In the genomic region with DNA sequence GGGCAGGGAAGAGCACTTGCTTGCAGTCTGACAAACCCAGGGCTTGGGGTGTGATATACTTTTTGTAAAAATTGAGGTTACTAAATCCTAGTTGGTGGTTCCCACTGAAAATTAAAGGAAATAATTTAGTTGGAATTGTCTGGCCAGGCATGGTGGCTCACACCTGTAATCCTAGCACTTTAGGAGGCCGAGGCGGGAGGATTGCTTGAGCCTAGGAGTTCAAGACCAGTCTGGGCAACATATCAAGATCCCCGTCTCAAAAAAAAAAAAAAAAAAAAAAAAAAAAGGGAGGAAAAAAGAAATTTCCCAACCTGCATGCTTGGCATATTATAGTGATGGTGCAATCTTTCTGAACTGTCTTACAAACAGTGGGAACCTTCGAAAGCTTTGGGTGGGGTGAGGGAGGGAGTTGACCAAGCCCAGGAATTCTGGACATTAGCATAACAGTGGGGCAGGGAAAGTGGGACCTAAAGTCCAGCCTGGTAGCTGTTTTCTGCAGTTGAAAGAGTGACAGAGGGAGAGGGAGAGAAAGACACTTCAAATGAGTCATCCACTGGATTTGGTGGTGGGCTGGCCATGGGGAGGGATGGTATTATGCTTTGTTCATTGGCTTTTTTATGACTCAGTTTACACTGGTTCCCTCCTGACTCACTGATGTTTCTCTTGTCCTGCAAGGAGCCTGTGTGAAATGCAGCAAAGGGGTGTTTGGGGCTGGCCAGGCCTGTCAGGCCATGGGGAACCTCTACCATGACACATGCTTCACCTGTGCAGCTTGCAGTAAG, we compare ENCODE assay signal across 1 cellular context.
A peak's percentile ranks its signal among the peaks of the same experiment; 100 is the strongest.
TF ChIP-seq lines count a peak whose summit lies in the region.

No MANE protein-coding gene starts in this region.

TF ChIP-seq in HepG2, 621 proteins besides CTCF, POLR2A, EP300 and RAD21 (continued from another document):
- TF ChIP-seq, protein P1, sequence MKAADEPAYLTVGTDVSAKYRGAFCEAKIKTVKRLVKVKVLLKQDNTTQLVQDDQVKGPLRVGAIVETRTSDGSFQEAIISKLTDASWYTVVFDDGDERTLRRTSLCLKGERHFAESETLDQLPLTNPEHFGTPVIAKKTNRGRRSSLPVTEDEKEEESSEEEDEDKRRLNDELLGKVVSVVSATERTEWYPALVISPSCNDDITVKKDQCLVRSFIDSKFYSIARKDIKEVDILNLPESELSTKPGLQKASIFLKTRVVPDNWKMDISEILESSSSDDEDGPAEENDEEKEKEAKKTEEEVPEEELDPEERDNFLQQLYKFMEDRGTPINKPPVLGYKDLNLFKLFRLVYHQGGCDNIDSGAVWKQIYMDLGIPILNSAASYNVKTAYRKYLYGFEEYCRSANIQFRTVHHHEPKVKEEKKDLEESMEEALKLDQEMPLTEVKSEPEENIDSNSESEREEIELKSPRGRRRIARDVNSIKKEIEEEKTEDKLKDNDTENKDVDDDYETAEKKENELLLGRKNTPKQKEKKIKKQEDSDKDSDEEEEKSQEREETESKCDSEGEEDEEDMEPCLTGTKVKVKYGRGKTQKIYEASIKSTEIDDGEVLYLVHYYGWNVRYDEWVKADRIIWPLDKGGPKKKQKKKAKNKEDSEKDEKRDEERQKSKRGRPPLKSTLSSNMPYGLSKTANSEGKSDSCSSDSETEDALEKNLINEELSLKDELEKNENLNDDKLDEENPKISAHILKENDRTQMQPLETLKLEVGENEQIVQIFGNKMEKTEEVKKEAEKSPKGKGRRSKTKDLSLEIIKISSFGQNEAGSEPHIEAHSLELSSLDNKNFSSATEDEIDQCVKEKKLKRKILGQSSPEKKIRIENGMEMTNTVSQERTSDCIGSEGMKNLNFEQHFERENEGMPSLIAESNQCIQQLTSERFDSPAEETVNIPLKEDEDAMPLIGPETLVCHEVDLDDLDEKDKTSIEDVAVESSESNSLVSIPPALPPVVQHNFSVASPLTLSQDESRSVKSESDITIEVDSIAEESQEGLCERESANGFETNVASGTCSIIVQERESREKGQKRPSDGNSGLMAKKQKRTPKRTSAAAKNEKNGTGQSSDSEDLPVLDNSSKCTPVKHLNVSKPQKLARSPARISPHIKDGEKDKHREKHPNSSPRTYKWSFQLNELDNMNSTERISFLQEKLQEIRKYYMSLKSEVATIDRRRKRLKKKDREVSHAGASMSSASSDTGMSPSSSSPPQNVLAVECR (CRISPR knock-in tag; IDR thresholded peaks at IDR 0.05; ENCODE audit: borderline replicate concordance), result peak; percentile 34; the same call in 1 of the 2 replicates
- TF ChIP-seq JUND (CRISPR knock-in tag; IDR thresholded peaks at IDR 0.05) (0 out of 2 replicates have a peak, but pooled peaks have one; percentile 21), SMC3 (IDR thresholded peaks at IDR 0.05; ENCODE audit: low read length) (peak; percentile 37; the same call in 1 of the 2 replicates), MAZ (IDR thresholded peaks at IDR 0.05; ENCODE audit: borderline replicate concordance, low read depth, low read length) (0 out of 2 replicates have a peak, but pooled peaks have one; percentile 45), MAZ (CRISPR knock-in tag; IDR thresholded peaks at IDR 0.05; ENCODE audit: low read depth) (no peak), SALL2 (CRISPR knock-in tag; IDR thresholded peaks at IDR 0.05) (no peak), CEBPB (IDR thresholded peaks at IDR 0.05; ENCODE audit: borderline replicate concordance, low read depth, low read length) (peak; percentile 94), SNRNP70 (IDR thresholded peaks at IDR 0.05; ENCODE audit: low read depth, low read length) (no peak), MAFK (conservative IDR thresholded peaks at IDR 0.05 in 1 of 2, IDR thresholded peaks at IDR 0.05 in 1 of 2; ENCODE audit: low read length in 2 of 2) (0 out of 4 replicates have a peak, but pooled peaks of 1 of the 2 experiments have one; percentile 6), FOSL1 (CRISPR knock-in tag; IDR thresholded peaks at IDR 0.05; ENCODE audit: borderline replicate concordance) (peak; percentile 59; the same call in 1 of the 2 replicates), HDAC2 (CRISPR knock-in tag; IDR thresholded peaks at IDR 0.05) (0 out of 2 replicates have a peak, but pooled peaks have one; percentile 12), ZC3H4 (CRISPR knock-in tag; IDR thresholded peaks at IDR 0.05; ENCODE audit: borderline replicate concordance) (no peak), ZNF292 (CRISPR knock-in tag; IDR thresholded peaks at IDR 0.05; ENCODE audit: borderline replicate concordance, low read depth) (peak; percentile 41; the same call in 1 of the 2 replicates), BHLHE40 (IDR thresholded peaks at IDR 0.05; ENCODE audit: low read length) (0 out of 2 replicates have a peak, but pooled peaks have one; percentile 9), BCL6 (CRISPR knock-in tag; IDR thresholded peaks at IDR 0.05) (peak; percentile 96), NCOA2 (CRISPR knock-in tag; IDR thresholded peaks at IDR 0.05) (peak; percentile 71), ZNF883 (CRISPR knock-in tag; IDR thresholded peaks at IDR 0.05; ENCODE audit: not compliant biosample characterization) (no peak), SMYD3 (CRISPR knock-in tag; IDR thresholded peaks at IDR 0.05) (no peak), ZNF333 (CRISPR knock-in tag; IDR thresholded peaks at IDR 0.05; ENCODE audit: borderline replicate concordance) (no peak), TSC22D2 (CRISPR knock-in tag; IDR thresholded peaks at IDR 0.05; ENCODE audit: borderline replicate concordance) (no peak), TGIF2 (CRISPR knock-in tag; IDR thresholded peaks at IDR 0.05) (peak; percentile 30; the same call in 1 of the 2 replicates), FOXA3 (CRISPR knock-in tag; IDR thresholded peaks at IDR 0.05) (peak; percentile 54), ERF (CRISPR knock-in tag; IDR thresholded peaks at IDR 0.05) (0 out of 2 replicates have a peak, but pooled peaks have one; percentile 24), MLLT10 (CRISPR knock-in tag; IDR thresholded peaks at IDR 0.05) (no peak), ZNF256 (CRISPR knock-in tag; conservative IDR thresholded peaks at IDR 0.05) (no peak), JUN (CRISPR knock-in tag; IDR thresholded peaks at IDR 0.05) (peak; percentile 88), ZSCAN12 (CRISPR knock-in tag; IDR thresholded peaks at IDR 0.05) (no peak), ATF7 (IDR thresholded peaks at IDR 0.05) (peak; percentile 38), ATF7 (CRISPR knock-in tag; IDR thresholded peaks at IDR 0.05) (no peak), KAT8 (CRISPR knock-in tag; IDR thresholded peaks at IDR 0.05) (0 out of 2 replicates have a peak, but pooled peaks have one; percentile 34), ZNF121 (CRISPR knock-in tag; IDR thresholded peaks at IDR 0.05) (peak; percentile 98), SOX6 (IDR thresholded peaks at IDR 0.05) (no peak), SOX6 (CRISPR knock-in tag; IDR thresholded peaks at IDR 0.05) (peak; percentile 90)
- TF ChIP-seq, protein P2, sequence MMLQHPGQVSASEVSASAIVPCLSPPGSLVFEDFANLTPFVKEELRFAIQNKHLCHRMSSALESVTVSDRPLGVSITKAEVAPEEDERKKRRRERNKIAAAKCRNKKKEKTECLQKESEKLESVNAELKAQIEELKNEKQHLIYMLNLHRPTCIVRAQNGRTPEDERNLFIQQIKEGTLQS (CRISPR knock-in tag; IDR thresholded peaks at IDR 0.05), result peak; percentile 86
- TF ChIP-seq, protein P3, sequence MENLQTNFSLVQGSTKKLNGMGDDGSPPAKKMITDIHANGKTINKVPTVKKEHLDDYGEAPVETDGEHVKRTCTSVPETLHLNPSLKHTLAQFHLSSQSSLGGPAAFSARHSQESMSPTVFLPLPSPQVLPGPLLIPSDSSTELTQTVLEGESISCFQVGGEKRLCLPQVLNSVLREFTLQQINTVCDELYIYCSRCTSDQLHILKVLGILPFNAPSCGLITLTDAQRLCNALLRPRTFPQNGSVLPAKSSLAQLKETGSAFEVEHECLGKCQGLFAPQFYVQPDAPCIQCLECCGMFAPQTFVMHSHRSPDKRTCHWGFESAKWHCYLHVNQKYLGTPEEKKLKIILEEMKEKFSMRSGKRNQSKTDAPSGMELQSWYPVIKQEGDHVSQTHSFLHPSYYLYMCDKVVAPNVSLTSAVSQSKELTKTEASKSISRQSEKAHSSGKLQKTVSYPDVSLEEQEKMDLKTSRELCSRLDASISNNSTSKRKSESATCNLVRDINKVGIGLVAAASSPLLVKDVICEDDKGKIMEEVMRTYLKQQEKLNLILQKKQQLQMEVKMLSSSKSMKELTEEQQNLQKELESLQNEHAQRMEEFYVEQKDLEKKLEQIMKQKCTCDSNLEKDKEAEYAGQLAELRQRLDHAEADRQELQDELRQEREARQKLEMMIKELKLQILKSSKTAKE (CRISPR knock-in tag; IDR thresholded peaks at IDR 0.05; ENCODE audit: borderline replicate concordance), result peak; percentile 25; the same call in 1 of the 2 replicates
TF ChIP-seq in HepG2: peak in this region for 64.
